In genomic region chr2:217753460-217754200, GRCh38 we compare ENCODE assay signal across 22 cellular contexts.
A peak's percentile ranks its signal among the peaks of the same experiment; 100 is the strongest.
DNase-seq lines count a peak whose midpoint lies in the region; ATAC-seq, FAIRE-seq and TF ChIP-seq lines count a peak whose summit lies in the region.
"Had no signal": no experiment of that assay in that cellular context is flagged by ENCODE, and none has a peak within 500 bp of the region (broad histone marks: within the 10 kb centered on the region; RNA-seq: fewer than 3 reads in every experiment).

No MANE protein-coding gene starts in this region.

- no peaks in the 10 kb centered on the region for H3K36me3 Mint-ChIP-seq in activated naive CD4-positive, alpha-beta T cell treated with anti-CD3 and anti-CD28 coated beads, Interleukin-2, amount 50 U/mL, for 72 hours
- H3K36me3 Mint-ChIP-seq: activated naive CD8-positive, alpha-beta T cell; neural progenitor cell; type B pancreatic cell had no signal

- TF ChIP-seq CTCF in HepG2 (CRISPR knock-in tag; IDR thresholded peaks at IDR 0.05) = no peak
- no peak for TF ChIP-seq CTCF in right lobe of liver (IDR thresholded peaks at IDR 0.05)
- TF ChIP-seq CTCF in H1 (IDR thresholded peaks at IDR 0.05; ENCODE audit: control extremely low read depth in 1 of 3, insufficient read depth in 1 of 3, low read depth in 1 of 3, low read length in 3 of 3) = no peak
- no peak for TF ChIP-seq CTCF in Peyer's patch (IDR thresholded peaks at IDR 0.05)

- FAIRE-seq in HepG2 (lab: Jason Lieb, UNC) (no peak), H1 (lab: Jason Lieb, UNC) (no peak)
- FAIRE-seq: frontal cortex had no signal

- H3K23me2 ChIP-seq in H1 (ENCODE audit: low read depth, low read length) = no peaks in the 10 kb centered on the region; the same call in 1 of the 2 replicates

- H3K36me3 ChIP-seq in HepG2 (replicated peaks in 1 of 2; ENCODE audit: control insufficient read depth in 1 of 2, insufficient read depth in 2 of 2, low read length in 2 of 2) (no peaks in the 10 kb centered on the region), right lobe of liver (no peaks in the 10 kb centered on the region), H1 (ENCODE audit: control insufficient read depth in 2 of 4, insufficient read depth in 4 of 4, low read length in 3 of 4) (no peaks in the 10 kb centered on the region), neuronal stem cell (replicated peaks in 1 of 2; ENCODE audit: control insufficient read depth in 2 of 2, insufficient read depth in 2 of 2, low read length in 2 of 2) (no peaks in the 10 kb centered on the region), Peyer's patch (no peaks in the 10 kb centered on the region)
- H3K36me3 ChIP-seq: neural progenitor cell had no signal

- H3K4ac ChIP-seq in H1 (replicated peaks; ENCODE audit: insufficient read length, low read depth, low read length) (no peak overlapping the region), neuronal stem cell (ENCODE audit: low read length) (no peak overlapping the region)

- H3K4me1 ChIP-seq in HepG2 (ENCODE audit: insufficient read depth, low read length) = no peaks in the 10 kb centered on the region
- no peaks in the 10 kb centered on the region for H3K4me1 ChIP-seq in right lobe of liver
- no peaks in the 10 kb centered on the region for H3K4me1 ChIP-seq in H1 (replicated peaks in 1 of 4; ENCODE audit: control insufficient read depth in 3 of 4, insufficient read depth in 4 of 4, low read length in 3 of 4)
- H3K4me1 ChIP-seq in neuronal stem cell (ENCODE audit: control insufficient read depth in 2 of 2, insufficient read depth in 1 of 2, low read depth in 1 of 2, low read length in 2 of 2) = peaks cover 3 to 9% of the 10 kb centered on the region in 2 donors
- H3K4me1 ChIP-seq in Peyer's patch = no peaks in the 10 kb centered on the region
- H3K4me1 ChIP-seq: Caco-2 had no signal

- H3K4me2 ChIP-seq in HepG2 (ENCODE audit: low read depth, low read length) (no peak overlapping the region), H1 (ENCODE audit: insufficient read depth in 1 of 2, low read depth in 2 of 2, low read length in 2 of 2) (no peak overlapping the region), neuronal stem cell (ENCODE audit: insufficient read depth, low read length, poor library complexity, severe bottlenecking) (no peak overlapping the region)
- H3K4me2 ChIP-seq: neural progenitor cell had no signal

- intact Hi-C loops in HepG2 (cut with micrococcal nuclease; ENCODE audit: unreplicated experiment) (no loop called here), right lobe of liver (cut with DNase I) (no loop called here)

- H4K5ac ChIP-seq in H1 (ENCODE audit: insufficient read length, low read depth, low read length) = no peak overlapping the region

- H3K18ac ChIP-seq in H1 (ENCODE audit: extremely low read depth, low read length) (no peak overlapping the region), neuronal stem cell (ENCODE audit: low read length) (peak overlapping the region; percentile 68)

- in situ Hi-C loops in HepG2 (cut with HindIII; ENCODE audit: extremely low pct_ligation_motif_present, low pct_unique_long_range_greater_than_20kb) = loop anchor here (10.0 kb wide), 1 partner anchor 1069 kb away; no protein-coding TSS in a partner anchor
- in situ Hi-C loops in G401 (cut with HindIII; ENCODE audit: low sequenced_read_pairs) = no loop called here

- no peak for TF ChIP-seq POLR2A in HepG2 (IDR thresholded peaks at IDR 0.05; ENCODE audit: insufficient read depth in 1 of 2, low read depth in 2 of 2, low read length in 2 of 2)
- no peak for TF ChIP-seq POLR2A in right lobe of liver (IDR thresholded peaks at IDR 0.05)
- TF ChIP-seq POLR2A in H1 (IDR thresholded peaks at IDR 0.05; ENCODE audit: control extremely low read depth in 1 of 2, low read depth in 2 of 2, low read length in 2 of 2) = no peak
- TF ChIP-seq POLR2A in Peyer's patch (IDR thresholded peaks at IDR 0.05) = no peak

- TF ChIP-seq EP300 in HepG2 (IDR thresholded peaks at IDR 0.05; ENCODE audit: low read depth in 2 of 2, low read length in 2 of 2) = no peak
- no peak for TF ChIP-seq EP300 in HepG2 (CRISPR knock-in tag; IDR thresholded peaks at IDR 0.05; ENCODE audit: borderline replicate concordance)
- TF ChIP-seq EP300 in H1 (IDR thresholded peaks at IDR 0.05; ENCODE audit: borderline replicate concordance in 1 of 2, low read depth in 2 of 2, low read length in 2 of 2) = no peak

- H3K14ac ChIP-seq in H1 (ENCODE audit: insufficient read length) (no peak overlapping the region), neuronal stem cell (ENCODE audit: low read length) (no peak overlapping the region)

- H3K27ac ChIP-seq in HepG2 (ENCODE audit: extremely low read length, insufficient read depth, low read length) (no peak overlapping the region), right lobe of liver (no peak overlapping the region), H1 (ENCODE audit: low read depth, low read length) (no peak overlapping the region), neuronal stem cell (replicated peaks; ENCODE audit: low read length) (no peak overlapping the region), Peyer's patch (peak overlapping the region in 1 of 4 donors; percentile 36)
- H3K27ac ChIP-seq: neural progenitor cell had no signal

- H3K79me2 ChIP-seq in HepG2 (ENCODE audit: insufficient read depth, low read length) (no peaks in the 10 kb centered on the region), H1 (ENCODE audit: control insufficient read depth in 1 of 2, insufficient read depth in 2 of 2, low read length in 2 of 2) (no peaks in the 10 kb centered on the region)

- H2BK15ac ChIP-seq in H1 (ENCODE audit: low read length) = no peak overlapping the region
- no peak overlapping the region for H2BK15ac ChIP-seq in neuronal stem cell (ENCODE audit: low read length)

- H3K9ac ChIP-seq in HepG2 (ENCODE audit: insufficient read depth, low read depth, low read length) (no peak overlapping the region), H1 (replicated peaks in 1 of 4; ENCODE audit: extremely low read depth in 1 of 4, low read depth in 3 of 4, low read length in 3 of 4) (no peak overlapping the region), neuronal stem cell (ENCODE audit: low read depth, low read length, poor library complexity) (no peak overlapping the region)
- H3K9ac ChIP-seq: neural progenitor cell had no signal

- H2AK5ac ChIP-seq in H1 (ENCODE audit: low read depth, low read length) = no peak overlapping the region
- H2AK5ac ChIP-seq in neuronal stem cell (ENCODE audit: low read depth, low read length) = peak overlapping the region; percentile 33

- H3K9me3 ChIP-seq in HepG2 (ENCODE audit: low read length) (no peaks in the 10 kb centered on the region), right lobe of liver (no peaks in the 10 kb centered on the region), H1 (ENCODE audit: insufficient read depth in 2 of 2, low read depth in 1 of 2, low read length in 1 of 2) (no peaks in the 10 kb centered on the region), neuronal stem cell (replicated peaks in 1 of 2; ENCODE audit: control insufficient read depth in 2 of 2, insufficient read depth in 1 of 2, low read depth in 1 of 2, low read length in 2 of 2) (no peaks in the 10 kb centered on the region), Peyer's patch (no peaks in the 10 kb centered on the region)
- H3K9me3 ChIP-seq: Caco-2 had no signal

- H2BK20ac ChIP-seq in H1 (ENCODE audit: low read length) = no peak overlapping the region

- H2BK120ac ChIP-seq in H1 (replicated peaks; ENCODE audit: low read depth, low read length) = no peak overlapping the region
- H2BK120ac ChIP-seq in neuronal stem cell (ENCODE audit: low read depth, low read length) = no peak overlapping the region

- POLR2A ChIA-PET in HepG2 (lab: Yijun Ruan, JAX) (no interaction called here), H1 (lab: Charles Lee; ENCODE audit: partially characterized antibody) (no interaction called here)

- TF ChIP-seq RAD21 in HepG2 (CRISPR knock-in tag; IDR thresholded peaks at IDR 0.05) (no peak), H1 (IDR thresholded peaks at IDR 0.05 in 1 of 2, conservative IDR thresholded peaks at IDR 0.05 in 1 of 2; ENCODE audit: low read depth in 2 of 2, low read length in 2 of 2) (no peak)

- no peak overlapping the region for H3K56ac ChIP-seq in H1 (replicated peaks; ENCODE audit: insufficient read length, low read depth, low read length)

- no peak for DNase-seq in HepG2 (ENCODE audit: low spot score)
- DNase-seq in right lobe of liver = no peak
- no peak for DNase-seq in H1 (ENCODE audit: low read depth in 1 of 2, low spot score in 2 of 2)
- DNase-seq in neuronal stem cell (ENCODE audit: low spot score) = no peak
- no peak for DNase-seq in Peyer's patch
- no peak for DNase-seq in activated naive CD4-positive, alpha-beta T cell treated with anti-CD3 and anti-CD28 coated beads, Interleukin-2, amount 50 U/mL, for 72 hours (ENCODE audit: low spot score in 2 of 2)
- no peak for DNase-seq in G401 (ENCODE audit: low spot score)
- DNase-seq: activated CD4-positive, alpha-beta T cell treated with anti-CD3 and anti-CD28 coated beads, Interleukin-2, amount 10 ng/mL, durations not matched to agents 24 days and 14 days; activated T-cell treated with anti-CD3 and anti-CD28 coated beads, Interleukin-2, amount 50 U/mL, for 4 hours; Caco-2; central memory CD4-positive, alpha-beta T cell; HCEC 1CT; NCI-H226; SHP77 treated with DMSO at 0.1 percent for 48 hours; stimulated activated CD4-positive, alpha-beta T cell treated with anti-CD3 and anti-CD28 coated beads, Interleukin-4, amount 100 ng/mL, for 4 hours; T-helper 9 cell had no signal

- BruUV-seq in HepG2 (replicated peaks; lab: Mats Ljungman, UMichigan) = no TSS peak

- peaks cover 1 to 25% of the 10 kb centered on the region in 2 experiments; a peak in 3 of 5 replicates for H3K27me3 ChIP-seq in HepG2 (ENCODE audit: control insufficient read depth in 1 of 2, insufficient read depth in 2 of 2, low read length in 2 of 2)
- H3K27me3 ChIP-seq in right lobe of liver = no peaks in the 10 kb centered on the region
- peaks cover 0 to 3% (median 0%) of the 10 kb centered on the region in 4 experiments; a peak in 3 of 7 replicates for H3K27me3 ChIP-seq in H1 (replicated peaks in 1 of 4; ENCODE audit: control insufficient read depth in 3 of 4, extremely low read depth in 1 of 4, insufficient read depth in 3 of 4, low read length in 3 of 4)
- no peaks in the 10 kb centered on the region for H3K27me3 ChIP-seq in neuronal stem cell (ENCODE audit: control insufficient read depth in 3 of 3, insufficient read depth in 3 of 3, low read depth in 1 of 3, low read length in 3 of 3)
- H3K27me3 ChIP-seq in Peyer's patch = no peaks in the 10 kb centered on the region
- H3K27me3 ChIP-seq: neural progenitor cell had no signal

- H3K4me3 ChIP-seq in HepG2 (replicated peaks in 1 of 3; ENCODE audit: insufficient read depth in 1 of 3, low read depth in 2 of 3, low read length in 3 of 3) = no peak overlapping the region
- H3K4me3 ChIP-seq in right lobe of liver = no peak overlapping the region
- H3K4me3 ChIP-seq in H1 (ENCODE audit: extremely low read depth in 1 of 4, insufficient read depth in 2 of 4, low read depth in 3 of 4, low read length in 4 of 4) = no peak overlapping the region
- no peak overlapping the region for H3K4me3 ChIP-seq in neuronal stem cell (ENCODE audit: low read length in 2 of 2)
- no peak overlapping the region for H3K4me3 ChIP-seq in Peyer's patch
- H3K4me3 ChIP-seq: lung, neural progenitor cell had no signal

- H4K8ac ChIP-seq in H1 (ENCODE audit: extremely low read depth, insufficient read depth, low read length) = no peak overlapping the region
- no peak overlapping the region for H4K8ac ChIP-seq in neuronal stem cell (ENCODE audit: low read depth, low read length)

- WGBS in HepG2 (ENCODE audit: low lambda C conversion rate) = 12% methylated on average over 8 of the region's 9 CpGs
- 59% methylated on average over 2 of the region's 9 CpGs for WGBS in right lobe of liver (ENCODE audit: insufficient coverage, low coverage, low lambda C conversion rate, missing lambda C conversion rate)
- 86% methylated on average over 9 of the region's 9 CpGs; no CpG with 5 or more reads in 1 of the 2 experiments for WGBS in H1 (ENCODE audit: extremely low coverage in 1 of 2, insufficient coverage in 1 of 2, insufficient read length in 1 of 2, insufficient replicate concordance in 2 of 2, low coverage in 1 of 2, low lambda C conversion rate in 2 of 2, missing lambda C conversion rate in 1 of 2), 2 experiments
- WGBS in neuronal stem cell (ENCODE audit: extremely low coverage in 2 of 2, insufficient read length in 2 of 2, insufficient replicate concordance in 1 of 2), 2 donors = no CpG with 5 or more reads among the region's 9 CpGs

- no peak overlapping the region for H2AFZ ChIP-seq in HepG2 (ENCODE audit: low read length)
- H2AFZ ChIP-seq in H1 (ENCODE audit: low read length) = no peak overlapping the region
- H2AFZ ChIP-seq in neuronal stem cell (ENCODE audit: low read length) = no peak overlapping the region
- H2AFZ ChIP-seq: neural progenitor cell had no signal

- H3K23ac ChIP-seq in H1 (ENCODE audit: insufficient read length) = no peak overlapping the region
- H3K23ac ChIP-seq in neuronal stem cell (ENCODE audit: low read depth, low read length, poor library complexity) = no peak overlapping the region

- H4K91ac ChIP-seq in H1 (replicated peaks; ENCODE audit: insufficient read length, low read length) = no peak overlapping the region
- no peak overlapping the region for H4K91ac ChIP-seq in neuronal stem cell (ENCODE audit: low read depth, low read length, poor library complexity)

- CTCF ChIA-PET in HepG2 (lab: Yijun Ruan, JAX; ENCODE audit: low intra/inter-chr PET ratio, low total read pairs) = no interaction called here
- CTCF ChIA-PET in H1 (lab: Charles Lee; ENCODE audit: partially characterized antibody) = interaction anchor here (1.0 to 2.1 kb wide), 5 partner anchors 16 to 1057 kb away, joined by 3 to 6 read pairs (median 4); no protein-coding TSS in a partner anchor

- H2BK5ac ChIP-seq in H1 (ENCODE audit: low read depth, low read length) = no peak overlapping the region
- H2BK5ac ChIP-seq in neuronal stem cell (ENCODE audit: low read length) = no peak overlapping the region

- no peak overlapping the region for H2BK12ac ChIP-seq in H1 (ENCODE audit: low read depth, low read length)
- no peak overlapping the region for H2BK12ac ChIP-seq in neuronal stem cell (ENCODE audit: low read length)

- H4K20me1 ChIP-seq in HepG2 (ENCODE audit: insufficient read depth, low read length) (peaks cover 4% of the 10 kb centered on the region; the same call in 1 of the 2 replicates), H1 (replicated peaks in 1 of 2; ENCODE audit: control insufficient read depth in 1 of 2, insufficient read depth in 2 of 2, low read length in 2 of 2) (no peaks in the 10 kb centered on the region)

- ATAC-seq in HepG2 = no peak
- no peak for ATAC-seq in right lobe of liver
- no peak for ATAC-seq in activated naive CD4-positive, alpha-beta T cell treated with anti-CD3 and anti-CD28 coated beads, Interleukin-2, amount 50 U/mL, for 72 hours
- ATAC-seq in HG03520 (IDR thresholded peaks at IDR 0.05; ENCODE audit: unreplicated experiment) = no peak
- ATAC-seq: activated T-cell treated with anti-CD3 and anti-CD28 coated beads, Interleukin-2, amount 50 U/mL, for 4 hours had no signal

- H3K27ac Mint-ChIP-seq in activated naive CD4-positive, alpha-beta T cell treated with anti-CD3 and anti-CD28 coated beads, Interleukin-2, amount 50 U/mL, for 72 hours = no peak overlapping the region
- H3K27ac Mint-ChIP-seq: activated naive CD8-positive, alpha-beta T cell; neural progenitor cell; type B pancreatic cell had no signal

- H3K79me1 ChIP-seq in H1 (ENCODE audit: low read depth, low read length) = no peaks in the 10 kb centered on the region
- no peaks in the 10 kb centered on the region for H3K79me1 ChIP-seq in neuronal stem cell (ENCODE audit: low read depth, low read length)

- no peaks in the 10 kb centered on the region for H3K9me3 Mint-ChIP-seq in activated naive CD4-positive, alpha-beta T cell treated with anti-CD3 and anti-CD28 coated beads, Interleukin-2, amount 50 U/mL, for 72 hours
- H3K9me3 Mint-ChIP-seq: activated CD4-positive, alpha-beta T cell treated with anti-CD3 and anti-CD28 coated beads, Interleukin-2, amount 10 ng/mL, durations not matched to agents 24 days and 14 days; activated T-cell treated with anti-CD3 and anti-CD28 coated beads, Interleukin-2, amount 50 U/mL, for 4 hours; neural progenitor cell; type B pancreatic cell had no signal

Comparison
In these comparisons a context has a peak if more than half of its experiments do, and no peak if none do; other contexts are left out.
1. Of the 41 proteins assayed by ChIP-seq in both HepG2 and H1: peak only in HepG2: none; only in H1: KDM1A; in both: none; in neither: 40.